8 cellular contexts compared by ENCODE assay signal in the genomic region with DNA sequence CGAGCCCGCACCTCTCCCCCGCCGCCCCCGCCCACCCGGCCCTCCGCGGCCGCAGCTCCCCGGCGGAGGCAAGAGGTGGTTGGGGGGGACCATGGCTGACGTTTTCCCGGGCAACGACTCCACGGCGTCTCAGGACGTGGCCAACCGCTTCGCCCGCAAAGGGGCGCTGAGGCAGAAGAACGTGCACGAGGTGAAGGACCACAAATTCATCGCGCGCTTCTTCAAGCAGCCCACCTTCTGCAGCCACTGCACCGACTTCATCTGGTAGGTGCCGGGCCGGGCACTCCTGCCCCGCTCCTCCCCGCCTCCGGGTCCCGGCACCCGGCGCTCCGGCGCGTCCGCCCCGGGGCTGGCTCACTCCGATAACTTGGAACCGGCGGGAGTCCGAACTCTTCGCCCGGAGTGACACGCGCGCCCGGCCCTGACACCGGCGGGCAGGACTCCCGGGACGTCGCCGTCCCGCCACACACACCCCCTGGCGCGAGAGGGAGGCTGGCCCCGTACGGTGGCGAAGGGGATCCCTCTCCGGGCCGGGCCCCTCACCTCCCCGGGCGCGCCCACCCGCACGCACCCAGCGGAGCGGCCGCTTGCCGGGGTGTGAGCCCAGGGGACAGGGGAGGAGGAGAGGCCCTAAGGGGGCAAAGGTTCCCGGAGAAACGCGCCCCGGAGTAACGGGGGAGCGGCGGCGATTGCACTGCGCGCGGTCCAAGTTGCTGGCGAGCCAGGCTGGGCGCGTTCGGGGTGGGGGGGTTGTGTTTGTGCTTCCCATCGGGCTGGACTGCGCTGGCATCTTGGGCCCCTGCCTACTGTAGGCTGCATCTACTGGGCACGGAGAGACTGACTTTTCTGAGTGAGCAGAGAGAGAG. TPM values are rescaled to one million over a fixed set of nuclear protein-coding genes. Genes with fewer than 3 reads are reported as not detected.
DNase-seq lines count a peak whose midpoint lies in the region; ATAC-seq and TF ChIP-seq lines count a peak whose summit lies in the region.

No MANE protein-coding gene starts in this region.

- intact Hi-C loops in PC-3 (cut with micrococcal nuclease), result loop anchor here (2.0 to 10.0 kb wide), 7 partner anchors 30 to 324 kb away; no protein-coding TSS in a partner anchor

- H3F3A ChIP-seq in PC-3 (ENCODE audit: low read length, unreplicated experiment), result no peaks in the 10 kb centered on the region

- H3K27me3 Mint-ChIP-seq in nephron progenitor cell (ENCODE audit: low read depth, poor library complexity), result peaks cover 31% of the 10 kb centered on the region

- no peak overlapping the region for H3K27ac Mint-ChIP-seq in nephron progenitor cell

- peak overlapping the region; percentile 30 for H3K27ac ChIP-seq in PC-3 (ENCODE audit: low read length)
- H3K27ac ChIP-seq in suprapubic skin, result peak overlapping the region; percentile 45

- POLR2A ChIA-PET in PC-3 (lab: Charles Lee; ENCODE audit: unreplicated experiment), result interaction anchor here (0.8 kb wide), 1 partner anchor 66 kb away, joined by 4 read pairs; no protein-coding TSS in a partner anchor

- H3K79me2 ChIP-seq in PC-3 (ENCODE audit: low read length), result peaks cover 68% of the 10 kb centered on the region

- peak overlapping the region; percentile 50 for H2AFZ ChIP-seq in PC-3 (ENCODE audit: low read length)

- CTCF ChIA-PET in PC-3 (lab: Charles Lee), result interaction anchor here (0.6 to 1.0 kb wide), 2 partner anchors 371 kb away, joined by 3 to 4 read pairs; no protein-coding TSS in a partner anchor

- 0% methylated on average over 6 of the region's 91 CpGs for WGBS in suprapubic skin

- peaks cover 41% of the 10 kb centered on the region for H3K4me1 Mint-ChIP-seq in nephron progenitor cell

- H3K4me2 ChIP-seq in PC-3 (ENCODE audit: low read length), result peak overlapping the region; percentile 86

- TF ChIP-seq POLR2A in suprapubic skin (IDR thresholded peaks at IDR 0.05), result no peak

- peaks cover 36% of the 10 kb centered on the region; the same call in 1 of the 2 replicates for H4K20me1 ChIP-seq in PC-3 (ENCODE audit: low read length)

- ATAC-seq in HG03039 (IDR thresholded peaks at IDR 0.05; ENCODE audit: unreplicated experiment), result peak; percentile 18
- ATAC-seq in PC-3, result peak; percentile 50

- peaks cover 38% of the 10 kb centered on the region for H3K4me1 ChIP-seq in PC-3 (ENCODE audit: insufficient read depth, low read length)
- H3K4me1 ChIP-seq in suprapubic skin, result peaks cover 17% of the 10 kb centered on the region

- H3K36me3 Mint-ChIP-seq in nephron progenitor cell (ENCODE audit: low read depth), result peaks cover 8% of the 10 kb centered on the region

- H3K9me3 ChIP-seq in PC-3 (ENCODE audit: low read length) (no peaks in the 10 kb centered on the region), suprapubic skin (no peaks in the 10 kb centered on the region)

- H3K36me3 ChIP-seq in PC-3 (ENCODE audit: low read depth, low read length) (peaks cover 16% of the 10 kb centered on the region), suprapubic skin (no peaks in the 10 kb centered on the region)

- no peaks in the 10 kb centered on the region for H3K9me2 ChIP-seq in PC-3 (replicated peaks; ENCODE audit: low read length)

- H3K9me3 Mint-ChIP-seq in nephron progenitor cell, result no peaks in the 10 kb centered on the region

- peak overlapping the region; percentile 96 for H3K4me3 Mint-ChIP-seq in nephron progenitor cell

- TF ChIP-seq EP300 in suprapubic skin (IDR thresholded peaks at IDR 0.05), result no peak

- DNase-seq in NCI-H1436 (lab: John Stamatoyannopoulos, UW) (peak; percentile 35), NCI-H1436 treated with DMSO at 0.1 percent for 48 hours (lab: John Stamatoyannopoulos, UW) (no peak), PC-3 (peak; percentile 71), activated gamma-delta T cell (lab: John Stamatoyannopoulos, UW) (peak; percentile 39), foreskin melanocyte (peak; percentile 62), nephron progenitor cell (peak; percentile 62), suprapubic skin (ENCODE audit: low spot score in 2 of 2) (peak in 1 of 2 donors; percentile 68)

- TF ChIP-seq CTCF in PC-3 (conservative IDR thresholded peaks at IDR 0.05; ENCODE audit: low read depth, low read length) (no peak), nephron progenitor cell (IDR thresholded peaks at IDR 0.05) (no peak), suprapubic skin (IDR thresholded peaks at IDR 0.05) (no peak)

- H3K9ac ChIP-seq in PC-3 (ENCODE audit: low read length), result peak overlapping the region; percentile 79

- H3K4me3 ChIP-seq in PC-3 (ENCODE audit: low read length) (peak overlapping the region; percentile 87), suprapubic skin (peak overlapping the region; percentile 96)

- no TSS peak for BruUV-seq in PC-3 (replicated peaks; lab: Mats Ljungman, UMichigan)

- H3K27me3 ChIP-seq in PC-3 (ENCODE audit: low read length), result no peaks in the 10 kb centered on the region
- no peaks in the 10 kb centered on the region for H3K27me3 ChIP-seq in suprapubic skin

RNA-seq across cellular contexts. Expression of gene PRKCA, which starts 0.6 kb away (rescaled TPM):
- total RNA-seq in PC-3 (2014; rRNA removed), result 22.6 and 28.2 TPM in 2 replicates
- 10 to 100 TPM in 3 of 4 donors, 1 to 10 TPM in 1; 9.8 to 25.6 (median 12.2) TPM for total RNA-seq in suprapubic skin
